ENCODE assay signal across 8 cellular contexts in genomic region chr19:55657004-55657747, GRCh38. TPM values are rescaled to one million over a fixed set of nuclear protein-coding genes. Genes with fewer than 3 reads are reported as not detected.
DNase-seq lines count a peak whose midpoint lies in the region; FAIRE-seq and TF ChIP-seq lines count a peak whose summit lies in the region.

No MANE protein-coding gene starts in this region.

- TF ChIP-seq EP300 in H1 (IDR thresholded peaks at IDR 0.05; ENCODE audit: borderline replicate concordance in 1 of 2, low read depth in 2 of 2, low read length in 2 of 2): no peak

- H3K27me3 ChIP-seq in PC-9 (ENCODE audit: insufficient read depth, low read depth) (no peaks in the 10 kb centered on the region), H1 (replicated peaks in 1 of 4; ENCODE audit: control insufficient read depth in 3 of 4, extremely low read depth in 1 of 4, insufficient read depth in 3 of 4, low read length in 3 of 4) (no peaks in the 10 kb centered on the region), parathyroid adenoma (ENCODE audit: control insufficient read depth, insufficient read depth, low read length) (no peaks in the 10 kb centered on the region)

- H3K4me1 ChIP-seq in PC-9 (replicated peaks; ENCODE audit: insufficient read depth): peaks cover 25% of the 10 kb centered on the region
- peaks cover 3 to 16% (median 10%) of the 10 kb centered on the region in 4 experiments; a peak in 6 of 7 replicates for H3K4me1 ChIP-seq in H1 (replicated peaks in 1 of 4; ENCODE audit: control insufficient read depth in 3 of 4, insufficient read depth in 4 of 4, low read length in 3 of 4)
- peaks cover 23% of the 10 kb centered on the region for H3K4me1 ChIP-seq in parathyroid adenoma

- TF ChIP-seq RAD21 in H1 (IDR thresholded peaks at IDR 0.05 in 1 of 2, conservative IDR thresholded peaks at IDR 0.05 in 1 of 2; ENCODE audit: low read depth in 2 of 2, low read length in 2 of 2): no peak

- H3K9ac ChIP-seq in H1 (replicated peaks in 1 of 4; ENCODE audit: extremely low read depth in 1 of 4, low read depth in 3 of 4, low read length in 3 of 4) (peak overlapping the region in 3 of 4 experiments; percentile 5 to 100 (median 98); a peak in 4 of 7 replicates), parathyroid adenoma (no peak overlapping the region)

- H3K23ac ChIP-seq in H1 (ENCODE audit: insufficient read length): no peak overlapping the region

- H2BK20ac ChIP-seq in H1 (ENCODE audit: low read length): no peak overlapping the region

- peak in 1 of 2 experiments; percentile 27; a peak in 1 of 3 replicates for TF ChIP-seq POLR2A in H1 (IDR thresholded peaks at IDR 0.05; ENCODE audit: control extremely low read depth in 1 of 2, low read depth in 2 of 2, low read length in 2 of 2)

- no peak for FAIRE-seq in H1 (lab: Jason Lieb, UNC)

- peak overlapping the region; percentile 80 for H2BK5ac ChIP-seq in H1 (ENCODE audit: low read depth, low read length)

- H2BK12ac ChIP-seq in H1 (ENCODE audit: low read depth, low read length): no peak overlapping the region

- H3K56ac ChIP-seq in H1 (replicated peaks; ENCODE audit: insufficient read length, low read depth, low read length): no peak overlapping the region

- H2AK5ac ChIP-seq in H1 (ENCODE audit: low read depth, low read length): 0 out of 2 replicates have a peak overlapping the region, but pooled peaks have one; percentile 46

- H3K4ac ChIP-seq in H1 (replicated peaks; ENCODE audit: insufficient read length, low read depth, low read length): no peak overlapping the region

- POLR2A ChIA-PET in PC-9 (lab: Charles Lee; ENCODE audit: unreplicated experiment): no interaction called here
- POLR2A ChIA-PET in H1 (lab: Charles Lee; ENCODE audit: partially characterized antibody): interaction anchor here (0.6 to 5.8 kb wide), 16 partner anchors 8 to 462 kb away, joined by 3 to 75 read pairs (median 4); partner anchors contain the start of gene EPN1

- no peaks in the 10 kb centered on the region for H3K9me3 ChIP-seq in PC-9 (ENCODE audit: insufficient read depth, low read depth)
- H3K9me3 ChIP-seq in H1 (ENCODE audit: insufficient read depth in 2 of 2, low read depth in 1 of 2, low read length in 1 of 2): no peaks in the 10 kb centered on the region
- H3K9me3 ChIP-seq in parathyroid adenoma (ENCODE audit: control insufficient read depth, low read length): no peaks in the 10 kb centered on the region

- no peak overlapping the region for H3K18ac ChIP-seq in H1 (ENCODE audit: extremely low read depth, low read length)

- peaks cover 8% of the 10 kb centered on the region; the same call in 1 of the 2 replicates for H3K79me1 ChIP-seq in H1 (ENCODE audit: low read depth, low read length)

- H4K5ac ChIP-seq in H1 (ENCODE audit: insufficient read length, low read depth, low read length): no peak overlapping the region

- H2BK120ac ChIP-seq in H1 (replicated peaks; ENCODE audit: low read depth, low read length): no peak overlapping the region

- CTCF ChIA-PET in PC-9 (lab: Charles Lee): no interaction called here
- CTCF ChIA-PET in H1 (lab: Charles Lee; ENCODE audit: partially characterized antibody): interaction anchor here (0.6 to 2.8 kb wide), 7 partner anchors 14 to 1331 kb away, joined by 3 to 19 read pairs (median 3); partner anchors contain the start of gene SYT5

- TF ChIP-seq CTCF in GM12875 (IDR thresholded peaks at IDR 0.05; ENCODE audit: borderline replicate concordance, insufficient read depth, low read depth, low read length) (no peak), PC-9 (conservative IDR thresholded peaks at IDR 0.05) (no peak), H1 (IDR thresholded peaks at IDR 0.05; ENCODE audit: control extremely low read depth in 1 of 3, insufficient read depth in 1 of 3, low read depth in 1 of 3, low read length in 3 of 3) (no peak), parathyroid adenoma (IDR thresholded peaks at IDR 0.05) (no peak)

- H3K36me3 ChIP-seq in PC-9 (ENCODE audit: low read depth): peaks cover 33% of the 10 kb centered on the region
- H3K36me3 ChIP-seq in H1 (ENCODE audit: control insufficient read depth in 2 of 4, insufficient read depth in 4 of 4, low read length in 3 of 4): peaks cover 7 to 21% (median 18%) of the 10 kb centered on the region in 4 experiments; a peak in 6 of 8 replicates
- H3K36me3 ChIP-seq in parathyroid adenoma (ENCODE audit: control insufficient read depth, insufficient read depth, low read length): no peaks in the 10 kb centered on the region

- BruUV-seq in PC-9 (replicated peaks; lab: Mats Ljungman, UMichigan): no TSS peak

- H3K4me3 ChIP-seq in GM12875 (ENCODE audit: low read depth, low read length): peak overlapping the region; percentile 95
- H3K4me3 ChIP-seq in PC-9: peak overlapping the region; percentile 93
- peak overlapping the region; percentile 84 to 93 (median 92); a peak in 7 of 8 replicates for H3K4me3 ChIP-seq in H1 (ENCODE audit: extremely low read depth in 1 of 4, insufficient read depth in 2 of 4, low read depth in 3 of 4, low read length in 4 of 4)
- H3K4me3 ChIP-seq in parathyroid adenoma (ENCODE audit: low read depth, low read length): peak overlapping the region; percentile 30

- H4K8ac ChIP-seq in H1 (ENCODE audit: extremely low read depth, insufficient read depth, low read length): no peak overlapping the region

- DNase-seq in PC-9 (peak in 1 of 2 experiments; percentile 41), H1 (ENCODE audit: low read depth in 1 of 2, low spot score in 2 of 2) (no peak), occipital lobe (lab: John Stamatoyannopoulos, UW) (no peak), NCI-H1092 (lab: John Stamatoyannopoulos, UW) (no peak), NCI-H1417 treated with DMSO at 0.1 percent for 48 hours (lab: John Stamatoyannopoulos, UW) (no peak), NCI-H524 treated with DMSO at 0.1 percent for 48 hours (lab: John Stamatoyannopoulos, UW) (no peak)

- H3K23me2 ChIP-seq in H1 (ENCODE audit: low read depth, low read length): peaks cover 13% of the 10 kb centered on the region

- peak overlapping the region; percentile 99 for H3K4me2 ChIP-seq in PC-9
- peak overlapping the region; percentile 81 to 94 for H3K4me2 ChIP-seq in H1 (ENCODE audit: insufficient read depth in 1 of 2, low read depth in 2 of 2, low read length in 2 of 2)
- H3K4me2 ChIP-seq in parathyroid adenoma (ENCODE audit: low read length): peak overlapping the region; percentile 99

- H3F3A ChIP-seq in PC-9 (ENCODE audit: insufficient read depth, low read depth): peaks cover 18% of the 10 kb centered on the region; the same call in 1 of the 2 replicates

- intact Hi-C loops in PC-9 (cut with micrococcal nuclease; ENCODE audit: unreplicated experiment): no loop called here

- no peaks in the 10 kb centered on the region for H3K9me2 ChIP-seq in PC-9 (ENCODE audit: insufficient read depth)

- 75% methylated on average over 18 of the region's 18 CpGs; no CpG with 5 or more reads in 1 of the 2 experiments for WGBS in H1 (ENCODE audit: extremely low coverage in 1 of 2, insufficient coverage in 1 of 2, insufficient read length in 1 of 2, insufficient replicate concordance in 2 of 2, low coverage in 1 of 2, low lambda C conversion rate in 2 of 2, missing lambda C conversion rate in 1 of 2), 2 experiments

- H2AFZ ChIP-seq in PC-9 (no peak overlapping the region), H1 (ENCODE audit: low read length) (no peak overlapping the region), parathyroid adenoma (no peak overlapping the region)

- no peak overlapping the region for H3K27ac ChIP-seq in PC-9
- no peak overlapping the region; the same call in 1 of the 2 replicates for H3K27ac ChIP-seq in H1 (ENCODE audit: low read depth, low read length)
- H3K27ac ChIP-seq in parathyroid adenoma: no peak overlapping the region

- H2BK15ac ChIP-seq in H1 (ENCODE audit: low read length): 0 out of 2 replicates have a peak overlapping the region, but pooled peaks have one; percentile 53

- H3K14ac ChIP-seq in H1 (ENCODE audit: insufficient read length): no peak overlapping the region

- no peak overlapping the region for H4K91ac ChIP-seq in H1 (replicated peaks; ENCODE audit: insufficient read length, low read length)

- H3K79me2 ChIP-seq in PC-9 (ENCODE audit: low read depth) (peaks cover 73% of the 10 kb centered on the region), H1 (ENCODE audit: control insufficient read depth in 1 of 2, insufficient read depth in 2 of 2, low read length in 2 of 2) (peaks cover 45 to 63% of the 10 kb centered on the region in 2 experiments), parathyroid adenoma (peaks cover 67% of the 10 kb centered on the region)

- peaks cover 67% of the 10 kb centered on the region for H4K20me1 ChIP-seq in PC-9 (ENCODE audit: insufficient read depth)
- H4K20me1 ChIP-seq in H1 (replicated peaks in 1 of 2; ENCODE audit: control insufficient read depth in 1 of 2, insufficient read depth in 2 of 2, low read length in 2 of 2): peaks cover 23 to 24% of the 10 kb centered on the region in 2 experiments

RNA-seq across cellular contexts. Expression of gene U2AF2, which starts 2.3 kb away (rescaled TPM):
- total RNA-seq in PC-9 (2021) (252 and 323 TPM in 2 replicates), occipital lobe (65.8 TPM)
- 252 and 269 TPM in 2 replicates for total RNA-seq in H1 (2021; fragmentation: NEBNext Ultra II Directional; extraction: Animal tissue kit (Norgen Biotek cat#: 25700))
- polyA plus RNA-seq in H1 (2011; rRNA removed): 162 and 297 TPM in 2 replicates
- 279 TPM for polyA plus RNA-seq in H1 (2011; cell fraction: cytosol; rRNA removed)
- 769 TPM for polyA plus RNA-seq in H1 (2011; cell fraction: nucleus; rRNA removed)
- 233 to 309 TPM (median 276 TPM) in 4 replicates for polyA plus RNA-seq in H1 (2012, experiment 1 of 2)
- 266 TPM for polyA plus RNA-seq in H1 (2012, experiment 2 of 2)
- 137 TPM for polyA plus RNA-seq in H1 (2013, experiment 1 of 2)
- polyA plus RNA-seq in H1 (2013, experiment 2 of 2): 126 TPM
- 135 TPM in 2 replicates for polyA minus RNA-seq in H1 (2011; rRNA and poly(A)+ RNA removed)
- 185 TPM for polyA minus RNA-seq in H1 (2011; cell fraction: cytosol; rRNA and poly(A)+ RNA removed)
- 146 TPM for polyA minus RNA-seq in H1 (2011; cell fraction: nucleus; rRNA and poly(A)+ RNA removed)

RNA-seq across cellular contexts. Expression of gene CCDC106, which starts 9.2 kb away (rescaled TPM):
- total RNA-seq in PC-9 (2021) (3.2 and 6.7 TPM in 2 replicates), occipital lobe (7.8 TPM)
- 19.1 and 20.1 TPM in 2 replicates for total RNA-seq in H1 (2021; fragmentation: NEBNext Ultra II Directional; extraction: Animal tissue kit (Norgen Biotek cat#: 25700))
- polyA plus RNA-seq in H1 (2011; rRNA removed): 12.0 and 19.4 TPM in 2 replicates
- 10.8 TPM for polyA plus RNA-seq in H1 (2011; cell fraction: cytosol; rRNA removed)
- 24.2 TPM for polyA plus RNA-seq in H1 (2011; cell fraction: nucleus; rRNA removed)
- 11.2 to 17.6 TPM (median 16.0 TPM) in 4 replicates for polyA plus RNA-seq in H1 (2012, experiment 1 of 2)
- 17.1 TPM for polyA plus RNA-seq in H1 (2012, experiment 2 of 2)
- 17.2 TPM for polyA plus RNA-seq in H1 (2013, experiment 1 of 2)
- 16.7 TPM for polyA plus RNA-seq in H1 (2013, experiment 2 of 2)
- polyA minus RNA-seq in H1 (2011; rRNA and poly(A)+ RNA removed): 2.7 TPM in 2 replicates
- 8.7 TPM for polyA minus RNA-seq in H1 (2011; cell fraction: cytosol; rRNA and poly(A)+ RNA removed)
- polyA minus RNA-seq in H1 (2011; cell fraction: nucleus; rRNA and poly(A)+ RNA removed): 5.9 TPM

RNA-seq across cellular contexts. Expression of gene ZNF581, which starts 13.7 kb away (rescaled TPM):
- total RNA-seq in PC-9 (2021) (53.5 and 81.9 TPM in 2 replicates), occipital lobe (5.6 TPM)
- total RNA-seq in H1 (2021; fragmentation: NEBNext Ultra II Directional; extraction: Animal tissue kit (Norgen Biotek cat#: 25700)): 73.0 and 76.0 TPM in 2 replicates
- 76.1 and 97.6 TPM in 2 replicates for polyA plus RNA-seq in H1 (2011; rRNA removed)
- 74.2 TPM for polyA plus RNA-seq in H1 (2011; cell fraction: cytosol; rRNA removed)
- 78.2 TPM for polyA plus RNA-seq in H1 (2011; cell fraction: nucleus; rRNA removed)
- 51.9 to 85.8 TPM (median 82.3 TPM) in 4 replicates for polyA plus RNA-seq in H1 (2012, experiment 1 of 2)
- 104 TPM for polyA plus RNA-seq in H1 (2012, experiment 2 of 2)
- 41.3 TPM for polyA plus RNA-seq in H1 (2013, experiment 1 of 2)
- 39.4 TPM for polyA plus RNA-seq in H1 (2013, experiment 2 of 2)
- polyA minus RNA-seq in H1 (2011; rRNA and poly(A)+ RNA removed): 50.6 and 79.5 TPM in 2 replicates
- polyA minus RNA-seq in H1 (2011; cell fraction: cytosol; rRNA and poly(A)+ RNA removed): 58.1 TPM
- polyA minus RNA-seq in H1 (2011; cell fraction: nucleus; rRNA and poly(A)+ RNA removed): 41.2 TPM

RNA-seq across cellular contexts. Expression of gene ZNF580, which starts 16.4 kb away (rescaled TPM):
- total RNA-seq in PC-9 (2021): 56.6 and 64.7 TPM in 2 replicates
- 24.6 and 26.3 TPM in 2 replicates for total RNA-seq in H1 (2021; fragmentation: NEBNext Ultra II Directional; extraction: Animal tissue kit (Norgen Biotek cat#: 25700))
- 12.0 and 25.4 TPM in 2 replicates for polyA plus RNA-seq in H1 (2011; rRNA removed)
- 12.6 TPM for polyA plus RNA-seq in H1 (2011; cell fraction: cytosol; rRNA removed)
- 28.3 TPM for polyA plus RNA-seq in H1 (2011; cell fraction: nucleus; rRNA removed)
- polyA plus RNA-seq in H1 (2012, experiment 1 of 2): 21.8 to 34.3 TPM (median 31.2 TPM) in 4 replicates
- 20.7 TPM for polyA plus RNA-seq in H1 (2012, experiment 2 of 2)
- 18.6 TPM for polyA plus RNA-seq in H1 (2013, experiment 1 of 2)
- 17.5 TPM for polyA plus RNA-seq in H1 (2013, experiment 2 of 2)
- polyA minus RNA-seq in H1 (2011; rRNA and poly(A)+ RNA removed): 3.1 and 4.8 TPM in 2 replicates
- 17.8 TPM for polyA minus RNA-seq in H1 (2011; cell fraction: cytosol; rRNA and poly(A)+ RNA removed)
- polyA minus RNA-seq in H1 (2011; cell fraction: nucleus; rRNA and poly(A)+ RNA removed): 13.0 TPM
- total RNA-seq in occipital lobe: 4.8 TPM

RNA-seq across cellular contexts. Expression of gene EPN1, which starts 17.9 kb away (rescaled TPM):
- total RNA-seq in PC-9 (2021) (232 and 274 TPM in 2 replicates), occipital lobe (20.7 TPM)
- total RNA-seq in H1 (2021; fragmentation: NEBNext Ultra II Directional; extraction: Animal tissue kit (Norgen Biotek cat#: 25700)): 200 and 206 TPM in 2 replicates
- polyA plus RNA-seq in H1 (2011; rRNA removed): 49.6 and 116 TPM in 2 replicates
- polyA plus RNA-seq in H1 (2011; cell fraction: cytosol; rRNA removed): 75.2 TPM
- polyA plus RNA-seq in H1 (2011; cell fraction: nucleus; rRNA removed): 71.0 TPM
- polyA plus RNA-seq in H1 (2012, experiment 1 of 2): 100 to 163 TPM (median 150 TPM) in 4 replicates
- 137 TPM for polyA plus RNA-seq in H1 (2012, experiment 2 of 2)
- 103 TPM for polyA plus RNA-seq in H1 (2013, experiment 1 of 2)
- 111 TPM for polyA plus RNA-seq in H1 (2013, experiment 2 of 2)
- 55.2 and 69.0 TPM in 2 replicates for polyA minus RNA-seq in H1 (2011; rRNA and poly(A)+ RNA removed)
- polyA minus RNA-seq in H1 (2011; cell fraction: cytosol; rRNA and poly(A)+ RNA removed): 133 TPM
- polyA minus RNA-seq in H1 (2011; cell fraction: nucleus; rRNA and poly(A)+ RNA removed): 43.1 TPM

Comparison
In these comparisons a context has a peak if more than half of its experiments do, and no peak if none do; other contexts are left out.
1. H3K4me3 ChIP-seq: peak in every context shown above with its lines; median percentile 95 in GM12875; 93 in PC-9; 92 in H1; 30 in parathyroid adenoma.